ENCODE assay signal across 13 cellular contexts in genomic region chr4:188941524-188942109, GRCh38.
DNase-seq lines count a peak whose midpoint lies in the region; ATAC-seq and TF ChIP-seq lines count a peak whose summit lies in the region.
"Had no signal": no experiment of that assay in that cellular context is flagged by ENCODE, and none has a peak within 500 bp of the region (broad histone marks: within the 10 kb centered on the region; RNA-seq: fewer than 3 reads in every experiment).

No MANE protein-coding gene starts in this region.

- BruUV-seq in A673 (replicated peaks; lab: Mats Ljungman, UMichigan) (no TSS peak), HCT116 (replicated peaks; lab: Mats Ljungman, UMichigan) (no TSS peak)

- H3K27ac ChIP-seq in A673 (ENCODE audit: low read depth, low read length, poor library complexity, severe bottlenecking) (no peak overlapping the region), HCT116 (ENCODE audit: low read depth, low read length) (peak overlapping the region; percentile 56; the same call in 1 of the 2 replicates)
- H3K27ac ChIP-seq: spleen had no signal

- H3K79me2 ChIP-seq in HCT116 (ENCODE audit: insufficient read depth, low read length), result no peaks in the 10 kb centered on the region

- H3K4me1 ChIP-seq in A673 (ENCODE audit: insufficient read depth, low read length, poor library complexity, severe bottlenecking) (no peaks in the 10 kb centered on the region), HCT116 (ENCODE audit: control insufficient read depth in 1 of 2, insufficient read depth in 2 of 2, low read length in 2 of 2) (peaks cover 0 to 20% of the 10 kb centered on the region in 2 experiments; a peak in 2 of 4 replicates)
- H3K4me1 ChIP-seq: BE2C, spleen had no signal

- RAD21 ChIA-PET in HCT116 (lab: Charles Lee; ENCODE audit: low non-redundant PET in 1 of 2, low total read pairs in 2 of 2, uncharacterized antibody in 2 of 2, unreplicated experiment in 2 of 2), result no interaction called here

- peak; percentile 73 for DNase-seq in A673 (ENCODE audit: low spot score)
- DNase-seq in HCT116 (ENCODE audit: low read depth, low spot score), result peak; percentile 95
- DNase-seq in amniotic epithelial cell (ENCODE audit: low read depth), result peak; percentile 93
- DNase-seq in hepatic stellate cell (ENCODE audit: low spot score), result peak; percentile 69
- DNase-seq in NK-92 treated with Interleukin-12 subunit alpha and Interleukin-12 subunit beta, amount 100 ng/mL, for 24 hours (lab: John Stamatoyannopoulos, UW), result no peak
- DNase-seq in T-helper 2 cell, result no peak
- DNase-seq: activated CD8-positive, alpha-beta memory T cell treated with anti-CD3 and anti-CD28 coated beads, Interleukin-2, amount 50 U/mL, for 48 hours; BE2C; NCI-H69; spleen had no signal

- TF ChIP-seq POLR2A in HCT116 (IDR thresholded peaks at IDR 0.05; ENCODE audit: borderline replicate concordance, extremely low read depth, insufficient read depth, insufficient read length), result no peak

- no peak for TF ChIP-seq RAD21 in HCT116 (IDR thresholded peaks at IDR 0.05; ENCODE audit: low read depth)

- H3K9me3 ChIP-seq in A673 (ENCODE audit: low read depth, low read length, poor library complexity, severe bottlenecking) (no peaks in the 10 kb centered on the region), HCT116 (ENCODE audit: control insufficient read depth in 1 of 2, insufficient read depth in 1 of 2, low read depth in 1 of 2, low read length in 2 of 2) (no peaks in the 10 kb centered on the region)
- H3K9me3 ChIP-seq: BE2C had no signal

- peaks cover 9% of the 10 kb centered on the region for H3K27me3 ChIP-seq in A673 (replicated peaks; ENCODE audit: insufficient read depth, low read depth, low read length, poor library complexity)
- H3K27me3 ChIP-seq in HCT116 (ENCODE audit: insufficient read depth, low read length), result no peaks in the 10 kb centered on the region
- H3K27me3 ChIP-seq: BE2C, spleen had no signal

- TF ChIP-seq CTCF in A673 (conservative IDR thresholded peaks at IDR 0.05; ENCODE audit: low read depth, low read length) (no peak), HCT116 (IDR thresholded peaks at IDR 0.05 in 2 of 3, conservative IDR thresholded peaks at IDR 0.05 in 1 of 3; ENCODE audit: borderline replicate concordance in 1 of 3, insufficient read depth in 1 of 3, low read depth in 2 of 3, low read length in 2 of 3) (no peak)

- no peaks in the 10 kb centered on the region for H3K9me2 ChIP-seq in HCT116 (ENCODE audit: insufficient read depth)

- peak; percentile 95 for ATAC-seq in HCT116
- no peak for ATAC-seq in HG03432 (IDR thresholded peaks at IDR 0.05; ENCODE audit: unreplicated experiment)
- no peak for ATAC-seq in GM19463 (IDR thresholded peaks at IDR 0.05; ENCODE audit: unreplicated experiment)
- ATAC-seq: K562 had no signal

- CTCF ChIA-PET in A673 (lab: Charles Lee) (no interaction called here), HCT116 (lab: Charles Lee) (no interaction called here)

- intact Hi-C loops in A673 (cut with micrococcal nuclease; ENCODE audit: unreplicated experiment) (no loop called here), HCT116 (cut with micrococcal nuclease) (no loop called here)

- no peaks in the 10 kb centered on the region for H4K20me1 ChIP-seq in HCT116 (ENCODE audit: insufficient read depth)

- peak overlapping the region; percentile 40; the same call in 1 of the 2 replicates for H3K9ac ChIP-seq in HCT116 (ENCODE audit: low read length)

- H2AFZ ChIP-seq in HCT116 (ENCODE audit: low read depth, low read length, poor library complexity, severe bottlenecking), result peak overlapping the region; percentile 72

- H3K36me3 ChIP-seq in A673 (ENCODE audit: insufficient read depth, low read length, poor library complexity, severe bottlenecking) (no peaks in the 10 kb centered on the region), HCT116 (ENCODE audit: control insufficient read depth in 1 of 2, insufficient read depth in 2 of 2, low read length in 2 of 2) (no peaks in the 10 kb centered on the region)
- H3K36me3 ChIP-seq: BE2C, spleen had no signal

- peak overlapping the region; percentile 56 for H3K4me2 ChIP-seq in HCT116 (ENCODE audit: low read length)

- POLR2A ChIA-PET in A673 (lab: Charles Lee; ENCODE audit: low non-redundant PET), result no interaction called here
- POLR2A ChIA-PET in HCT116 (lab: Charles Lee), result interaction anchor here (1.1 kb wide), 1 partner anchor 11 kb away, joined by 4 read pairs; no protein-coding TSS in a partner anchor

- H3K4me3 ChIP-seq in A673 (ENCODE audit: low read depth, low read length, poor library complexity, severe bottlenecking), result no peak overlapping the region
- H3K4me3 ChIP-seq in HCT116 (replicated peaks in 1 of 2; ENCODE audit: low read depth in 1 of 2, low read length in 2 of 2), result no peak overlapping the region
- H3K4me3 ChIP-seq: K562, spleen had no signal

TF ChIP-seq in HCT116, 20 proteins besides CTCF, POLR2A, EP300 and RAD21 (continues in another document):
- TF ChIP-seq, protein P1, sequence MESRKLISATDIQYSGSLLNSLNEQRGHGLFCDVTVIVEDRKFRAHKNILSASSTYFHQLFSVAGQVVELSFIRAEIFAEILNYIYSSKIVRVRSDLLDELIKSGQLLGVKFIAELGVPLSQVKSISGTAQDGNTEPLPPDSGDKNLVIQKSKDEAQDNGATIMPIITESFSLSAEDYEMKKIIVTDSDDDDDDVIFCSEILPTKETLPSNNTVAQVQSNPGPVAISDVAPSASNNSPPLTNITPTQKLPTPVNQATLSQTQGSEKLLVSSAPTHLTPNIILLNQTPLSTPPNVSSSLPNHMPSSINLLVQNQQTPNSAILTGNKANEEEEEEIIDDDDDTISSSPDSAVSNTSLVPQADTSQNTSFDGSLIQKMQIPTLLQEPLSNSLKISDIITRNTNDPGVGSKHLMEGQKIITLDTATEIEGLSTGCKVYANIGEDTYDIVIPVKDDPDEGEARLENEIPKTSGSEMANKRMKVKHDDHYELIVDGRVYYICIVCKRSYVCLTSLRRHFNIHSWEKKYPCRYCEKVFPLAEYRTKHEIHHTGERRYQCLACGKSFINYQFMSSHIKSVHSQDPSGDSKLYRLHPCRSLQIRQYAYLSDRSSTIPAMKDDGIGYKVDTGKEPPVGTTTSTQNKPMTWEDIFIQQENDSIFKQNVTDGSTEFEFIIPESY (IDR thresholded peaks at IDR 0.05; ENCODE audit: extremely low read depth, insufficient replicate concordance, low read length), result no peak
- peak; percentile 75 for TF ChIP-seq YY1 (IDR thresholded peaks at IDR 0.05; ENCODE audit: extremely low read depth, insufficient replicate concordance, low read depth, low read length)
- TF ChIP-seq ZNF274 (IDR thresholded peaks at IDR 0.05; ENCODE audit: low read depth, low read length), result no peak
- TF ChIP-seq FOSL1 (IDR thresholded peaks at IDR 0.05; ENCODE audit: low read depth), result peak; percentile 99
- TF ChIP-seq CBX3 (IDR thresholded peaks at IDR 0.05; ENCODE audit: low read depth), result peak; percentile 94
- TF ChIP-seq CEBPB (IDR thresholded peaks at IDR 0.05; ENCODE audit: low read depth), result peak; percentile 70
- TF ChIP-seq EZH2phosphoT487 (IDR thresholded peaks at IDR 0.05; ENCODE audit: borderline replicate concordance), result no peak
- TF ChIP-seq EGR1 (IDR thresholded peaks at IDR 0.05; ENCODE audit: low read depth), result 0 out of 2 replicates have a peak, but pooled peaks have one; percentile 24
- TF ChIP-seq SP1 (IDR thresholded peaks at IDR 0.05; ENCODE audit: low read depth), result peak; percentile 90
- peak; percentile 48 for TF ChIP-seq POLR2AphosphoS5 (IDR thresholded peaks at IDR 0.05; ENCODE audit: low read depth, low read length)
- TF ChIP-seq, protein P2, sequence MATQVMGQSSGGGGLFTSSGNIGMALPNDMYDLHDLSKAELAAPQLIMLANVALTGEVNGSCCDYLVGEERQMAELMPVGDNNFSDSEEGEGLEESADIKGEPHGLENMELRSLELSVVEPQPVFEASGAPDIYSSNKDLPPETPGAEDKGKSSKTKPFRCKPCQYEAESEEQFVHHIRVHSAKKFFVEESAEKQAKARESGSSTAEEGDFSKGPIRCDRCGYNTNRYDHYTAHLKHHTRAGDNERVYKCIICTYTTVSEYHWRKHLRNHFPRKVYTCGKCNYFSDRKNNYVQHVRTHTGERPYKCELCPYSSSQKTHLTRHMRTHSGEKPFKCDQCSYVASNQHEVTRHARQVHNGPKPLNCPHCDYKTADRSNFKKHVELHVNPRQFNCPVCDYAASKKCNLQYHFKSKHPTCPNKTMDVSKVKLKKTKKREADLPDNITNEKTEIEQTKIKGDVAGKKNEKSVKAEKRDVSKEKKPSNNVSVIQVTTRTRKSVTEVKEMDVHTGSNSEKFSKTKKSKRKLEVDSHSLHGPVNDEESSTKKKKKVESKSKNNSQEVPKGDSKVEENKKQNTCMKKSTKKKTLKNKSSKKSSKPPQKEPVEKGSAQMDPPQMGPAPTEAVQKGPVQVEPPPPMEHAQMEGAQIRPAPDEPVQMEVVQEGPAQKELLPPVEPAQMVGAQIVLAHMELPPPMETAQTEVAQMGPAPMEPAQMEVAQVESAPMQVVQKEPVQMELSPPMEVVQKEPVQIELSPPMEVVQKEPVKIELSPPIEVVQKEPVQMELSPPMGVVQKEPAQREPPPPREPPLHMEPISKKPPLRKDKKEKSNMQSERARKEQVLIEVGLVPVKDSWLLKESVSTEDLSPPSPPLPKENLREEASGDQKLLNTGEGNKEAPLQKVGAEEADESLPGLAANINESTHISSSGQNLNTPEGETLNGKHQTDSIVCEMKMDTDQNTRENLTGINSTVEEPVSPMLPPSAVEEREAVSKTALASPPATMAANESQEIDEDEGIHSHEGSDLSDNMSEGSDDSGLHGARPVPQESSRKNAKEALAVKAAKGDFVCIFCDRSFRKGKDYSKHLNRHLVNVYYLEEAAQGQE (IDR thresholded peaks at IDR 0.05; ENCODE audit: low read depth), result no peak
- TF ChIP-seq, protein P3, sequence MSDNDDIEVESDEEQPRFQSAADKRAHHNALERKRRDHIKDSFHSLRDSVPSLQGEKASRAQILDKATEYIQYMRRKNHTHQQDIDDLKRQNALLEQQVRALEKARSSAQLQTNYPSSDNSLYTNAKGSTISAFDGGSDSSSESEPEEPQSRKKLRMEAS (IDR thresholded peaks at IDR 0.05), result peak; percentile 63
- TF ChIP-seq ELF1 (IDR thresholded peaks at IDR 0.05; ENCODE audit: borderline replicate concordance, low read depth), result no peak; the same call in 1 of the 2 replicates
- TF ChIP-seq, protein P4, sequence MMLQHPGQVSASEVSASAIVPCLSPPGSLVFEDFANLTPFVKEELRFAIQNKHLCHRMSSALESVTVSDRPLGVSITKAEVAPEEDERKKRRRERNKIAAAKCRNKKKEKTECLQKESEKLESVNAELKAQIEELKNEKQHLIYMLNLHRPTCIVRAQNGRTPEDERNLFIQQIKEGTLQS (IDR thresholded peaks at IDR 0.05), result 0 out of 2 replicates have a peak, but pooled peaks have one; percentile 10
- no peak for TF ChIP-seq EZH2 (IDR thresholded peaks at IDR 0.05)
- TF ChIP-seq JUND (IDR thresholded peaks at IDR 0.05), result peak; percentile 98
- peak; percentile 75 for TF ChIP-seq SRF (IDR thresholded peaks at IDR 0.05; ENCODE audit: low read depth)
- no peak for TF ChIP-seq ZFX (IDR thresholded peaks at IDR 0.05)
- no peak for TF ChIP-seq TCF7L2 (IDR thresholded peaks at IDR 0.05; ENCODE audit: borderline replicate concordance, extremely low read depth, insufficient read depth, insufficient read length)

Comparison
In these comparisons a context has a peak if more than half of its experiments do, and no peak if none do; other contexts are left out.
1. DNase-seq: peak in A673 (single experiment), HCT116 (single experiment), amniotic epithelial cell (single experiment) and hepatic stellate cell (single experiment); none in NK-92 treated with Interleukin-12 subunit alpha and Interleukin-12 subunit beta, amount 100 ng/mL, for 24 hours (single experiment) and T-helper 2 cell (0 of 5).